17 cellular contexts compared by ENCODE assay signal in genomic region chr2:116719841-116720240, GRCh38.
DNase-seq lines count a peak whose midpoint lies in the region; ATAC-seq, FAIRE-seq and TF ChIP-seq lines count a peak whose summit lies in the region.
"Had no signal": no experiment of that assay in that cellular context is flagged by ENCODE, and none has a peak within 500 bp of the region (broad histone marks: within the 10 kb centered on the region; RNA-seq: fewer than 3 reads in every experiment).

No MANE protein-coding gene starts in this region.

- DNase-seq in NCI-H82 (lab: John Stamatoyannopoulos, UW) (peak; percentile 14), NCI-H82 treated with DMSO at 0.1 percent for 48 hours (lab: John Stamatoyannopoulos, UW; ENCODE audit: unreplicated experiment) (no peak), NCI-H524 treated with DMSO at 0.1 percent for 48 hours (lab: John Stamatoyannopoulos, UW) (peak; percentile 82), mammary epithelial cell (peak; percentile 40), small intestine (peak; percentile 4), ureter (ENCODE audit: low spot score) (no peak), GM23338 (ENCODE audit: low spot score) (no peak)
- DNase-seq: activated CD4-positive, alpha-beta T cell treated with anti-CD3 and anti-CD28 coated beads for 4 hours; activated effector memory CD4-positive, alpha-beta T cell treated with anti-CD3 and anti-CD28 coated beads, Interleukin-2, amount 50 U/mL, for 16 hours; central memory CD4-positive, alpha-beta T cell; naive B cell; trophoblast cell had no signal

- no peak overlapping the region for H3K4me3 ChIP-seq in mammary epithelial cell (replicated peaks in 1 of 3; ENCODE audit: insufficient read depth in 1 of 3, low read depth in 2 of 3, low read length in 3 of 3)
- H3K4me3 ChIP-seq in small intestine (ENCODE audit: low read depth in 1 of 2, low read length in 2 of 2): no peak overlapping the region
- H3K4me3 ChIP-seq in GM23338: no peak overlapping the region
- H3K4me3 ChIP-seq: GM12878 had no signal

- no peak overlapping the region for H3K4me3 Mint-ChIP-seq in GM23338
- H3K4me3 Mint-ChIP-seq: naive B cell had no signal

- in situ Hi-C loops in mammary epithelial cell (cut with MboI; ENCODE audit: low sequenced_read_pairs in 2 of 2): no loop called here

- no peaks in the 10 kb centered on the region for H3K4me1 Mint-ChIP-seq in GM23338
- H3K4me1 Mint-ChIP-seq: naive B cell had no signal

- H3F3A ChIP-seq in GM23338 (replicated peaks; ENCODE audit: low read depth): no peaks in the 10 kb centered on the region

- H3K9me3 ChIP-seq in mammary epithelial cell (replicated peaks; ENCODE audit: insufficient read depth, low read length) (peaks cover 8% of the 10 kb centered on the region), small intestine (ENCODE audit: control insufficient read depth, low read depth) (no peaks in the 10 kb centered on the region)

- no peak overlapping the region for H3K27ac Mint-ChIP-seq in GM23338
- H3K27ac Mint-ChIP-seq: naive B cell had no signal

- no peak overlapping the region for H3K4me2 ChIP-seq in mammary epithelial cell (ENCODE audit: insufficient read depth, low read depth, low read length)
- no peak overlapping the region for H3K4me2 ChIP-seq in GM23338

- intact Hi-C loops in mammary epithelial cell (cut with micrococcal nuclease): no loop called here

- dilution Hi-C loops in mammary epithelial cell (cut with HindIII; ENCODE audit: low sequenced_read_pairs): no loop called here

- H2AFZ ChIP-seq in mammary epithelial cell (ENCODE audit: low read depth, low read length) (no peak overlapping the region), GM23338 (no peak overlapping the region)

- ATAC-seq in GM19467 (IDR thresholded peaks at IDR 0.05; ENCODE audit: unreplicated experiment): no peak
- no peak for ATAC-seq in GM23338
- ATAC-seq: GM12878, HCT116 had no signal

- H3K9me3 Mint-ChIP-seq in GM23338: peaks cover 13% of the 10 kb centered on the region; the same call in 2 of the 3 replicates

- TF ChIP-seq CTCF in mammary epithelial cell (conservative IDR thresholded peaks at IDR 0.05 in 1 of 2, IDR thresholded peaks at IDR 0.05 in 1 of 2; ENCODE audit: extremely low read depth in 1 of 2, insufficient read depth in 1 of 2, low read depth in 1 of 2, low read length in 2 of 2) (no peak), GM23338 (conservative IDR thresholded peaks at IDR 0.05; ENCODE audit: low read depth in 2 of 2) (no peak)

- no peaks in the 10 kb centered on the region for H3K27me3 Mint-ChIP-seq in GM23338 (ENCODE audit: insufficient read depth, low read depth, poor library complexity)
- H3K27me3 Mint-ChIP-seq: naive B cell had no signal

- no TSS peak for BruUV-seq in mammary epithelial cell (replicated peaks; lab: Mats Ljungman, UMichigan)

- no peak overlapping the region for H3K27ac ChIP-seq in mammary epithelial cell (ENCODE audit: insufficient read depth, low read depth, low read length)
- H3K27ac ChIP-seq in small intestine (ENCODE audit: low read depth in 1 of 2, low read length in 1 of 2): no peak overlapping the region
- no peak overlapping the region for H3K27ac ChIP-seq in GM23338 (ENCODE audit: low read depth)

- H3K36me3 ChIP-seq in mammary epithelial cell (ENCODE audit: insufficient read depth, low read length) (no peaks in the 10 kb centered on the region), small intestine (ENCODE audit: control insufficient read depth in 2 of 2, insufficient read depth in 2 of 2, low read length in 2 of 2) (no peaks in the 10 kb centered on the region), GM23338 (ENCODE audit: insufficient read depth) (no peaks in the 10 kb centered on the region)

- H3K79me2 ChIP-seq in mammary epithelial cell (ENCODE audit: insufficient read depth, low read length) (no peaks in the 10 kb centered on the region), GM23338 (replicated peaks; ENCODE audit: insufficient read depth) (no peaks in the 10 kb centered on the region)

- WGBS in mammary epithelial cell (ENCODE audit: low coverage, missing lambda C conversion rate): 0% methylated on average over 2 of the region's 2 CpGs
- WGBS in small intestine, 3 donors: 12 to 54% (median 51%) methylated on average over 2 of the region's 2 CpGs

- CTCF ChIA-PET in mammary epithelial cell (lab: Charles Lee; ENCODE audit: low non-redundant PET): no interaction called here

- H3K4me1 ChIP-seq in mammary epithelial cell (ENCODE audit: insufficient read depth, low read length): no peaks in the 10 kb centered on the region
- no peaks in the 10 kb centered on the region for H3K4me1 ChIP-seq in small intestine (ENCODE audit: control insufficient read depth in 2 of 2, insufficient read depth in 1 of 2, low read depth in 1 of 2, low read length in 1 of 2)
- 0 out of 2 replicates have a peak, but pooled peaks cover 5% of the 10 kb centered on the region for H3K4me1 ChIP-seq in GM23338 (ENCODE audit: insufficient read depth)

- no peak for FAIRE-seq in small intestine (lab: Jason Lieb, UNC)
- FAIRE-seq: A204.1, GM12878, islet of Langerhans had no signal

- H4K20me1 ChIP-seq in mammary epithelial cell (ENCODE audit: insufficient read depth, low read length) (no peaks in the 10 kb centered on the region), GM23338 (replicated peaks; ENCODE audit: insufficient read depth) (no peaks in the 10 kb centered on the region)

- no peak overlapping the region for H3K9ac ChIP-seq in mammary epithelial cell (ENCODE audit: insufficient read depth, low read length)

- H3K9me2 ChIP-seq in GM23338 (ENCODE audit: insufficient read depth): 0 out of 2 replicates have a peak, but pooled peaks cover 3% of the 10 kb centered on the region

- H3K27me3 ChIP-seq in mammary epithelial cell (ENCODE audit: insufficient read depth, low read length) (no peaks in the 10 kb centered on the region), small intestine (ENCODE audit: control insufficient read depth in 2 of 2, insufficient read depth in 2 of 2, low read length in 2 of 2) (no peaks in the 10 kb centered on the region), GM23338 (ENCODE audit: insufficient read depth) (no peaks in the 10 kb centered on the region)

- H3K36me3 Mint-ChIP-seq in GM23338 (ENCODE audit: low read depth): peaks cover 7% of the 10 kb centered on the region
- H3K36me3 Mint-ChIP-seq: naive B cell had no signal

TF ChIP-seq in GM23338, 12 proteins besides CTCF, POLR2A, EP300 and RAD21 (continues in another document):
- no peak for TF ChIP-seq ZNF331 (CRISPR knock-in tag; IDR thresholded peaks at IDR 0.05; ENCODE audit: low read depth)
- TF ChIP-seq CREB1 (CRISPR knock-in tag; IDR thresholded peaks at IDR 0.05; ENCODE audit: low read depth): no peak
- TF ChIP-seq NANOG (IDR thresholded peaks at IDR 0.05; ENCODE audit: borderline replicate concordance): no peak
- no peak for TF ChIP-seq STAT1 (IDR thresholded peaks at IDR 0.05; ENCODE audit: unreplicated experiment)
- TF ChIP-seq EZH2 (IDR thresholded peaks at IDR 0.05; ENCODE audit: low read depth, unreplicated experiment): no peak
- TF ChIP-seq ETS1 (IDR thresholded peaks at IDR 0.05): no peak
- TF ChIP-seq EZH2phosphoT487 (IDR thresholded peaks at IDR 0.05; ENCODE audit: unreplicated experiment): no peak
- TF ChIP-seq POLR2AphosphoS5 (IDR thresholded peaks at IDR 0.05; ENCODE audit: low read depth): no peak
- TF ChIP-seq JUNB (IDR thresholded peaks at IDR 0.05; ENCODE audit: unreplicated experiment): no peak
- no peak for TF ChIP-seq ZNF114 (CRISPR knock-in tag; IDR thresholded peaks at IDR 0.05)

Comparison
In these comparisons a context has a peak if more than half of its experiments do, and no peak if none do; other contexts are left out.
1. DNase-seq: peak in NCI-H82 (single experiment), NCI-H524 treated with DMSO at 0.1 percent for 48 hours (single experiment), mammary epithelial cell (single experiment) and small intestine (single experiment); none in NCI-H82 treated with DMSO at 0.1 percent for 48 hours (single experiment), ureter (single experiment) and GM23338 (single experiment).